17 cellular contexts compared by ENCODE assay signal in the genomic region with DNA sequence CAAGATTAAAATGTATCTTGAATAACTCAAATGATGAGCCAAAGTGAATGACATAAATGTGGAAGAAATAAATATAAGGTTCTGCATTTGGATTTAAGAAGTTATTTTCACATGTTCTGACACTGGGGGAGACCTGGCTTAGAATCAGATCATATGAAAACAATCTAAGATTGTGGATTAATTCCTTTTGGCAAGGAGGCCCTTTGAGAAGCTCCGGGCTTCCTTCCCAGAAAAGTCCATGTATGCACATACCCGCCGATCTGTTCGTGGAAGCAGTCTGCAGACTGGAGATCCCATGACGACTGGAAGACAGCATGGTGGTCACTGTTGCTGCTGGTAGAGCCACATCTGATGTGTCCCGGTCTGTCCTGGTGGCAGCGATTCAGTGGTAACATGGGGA. TPM values are rescaled to one million over a fixed set of nuclear protein-coding genes. Genes with fewer than 3 reads are reported as not detected.
DNase-seq lines count a peak whose midpoint lies in the region; ATAC-seq and TF ChIP-seq lines count a peak whose summit lies in the region.
"Had no signal": no experiment of that assay in that cellular context is flagged by ENCODE, and none has a peak within 500 bp of the region (broad histone marks: within the 10 kb centered on the region; RNA-seq: fewer than 3 reads in every experiment).

No MANE protein-coding gene starts in this region.

- no peak overlapping the region for H3K27ac Mint-ChIP-seq in mesothelial cell of epicardium
- H3K27ac Mint-ChIP-seq: CD8-positive, alpha-beta T cell; H9 had no signal

- H3K27me3 Mint-ChIP-seq in mesothelial cell of epicardium (ENCODE audit: low read depth) = peaks cover 24% of the 10 kb centered on the region

- no peak for TF ChIP-seq CTCF in fibroblast of the aortic adventitia (IDR thresholded peaks at IDR 0.05; ENCODE audit: insufficient read depth, low read length)
- TF ChIP-seq CTCF in mesothelial cell of epicardium (IDR thresholded peaks at IDR 0.05; ENCODE audit: unreplicated experiment) = no peak

- DNase-seq in NCI-H446 treated with DMSO at 0.1 percent for 48 hours (lab: John Stamatoyannopoulos, UW) = peak; percentile 4
- DNase-seq in adipocyte (ENCODE audit: low read depth) = peak; percentile 31
- peak; percentile 59 for DNase-seq in fibroblast of the aortic adventitia (ENCODE audit: low read depth)
- DNase-seq in sciatic nerve (ENCODE audit: low spot score) = peak; percentile 45
- DNase-seq in T-helper 2 cell = no peak
- DNase-seq in effector CD4-positive, alpha-beta T cell = no peak
- DNase-seq in mesothelial cell of epicardium (ENCODE audit: low spot score in 2 of 2, unreplicated experiment in 2 of 2) = no peak
- DNase-seq: CD8-positive, alpha-beta T cell; COR-L47; DMS 273 treated with DMSO at 0.1 percent for 48 hours; DMS53; DND-41; EL; H9 had no signal

- H3K4me1 ChIP-seq in adipocyte (ENCODE audit: control insufficient read depth, insufficient read depth, low read length) = peaks cover 12% of the 10 kb centered on the region

- peaks cover 32% of the 10 kb centered on the region for H3K27me3 ChIP-seq in adipocyte (replicated peaks; ENCODE audit: control insufficient read depth, insufficient read depth, low read length)
- H3K27me3 ChIP-seq: BLaER1 treated with 17β-estradiol and CSF1 and Interleukin-3, amounts not matched to agents 10 nM and 100 nM had no signal

- H3K4me3 ChIP-seq in adipocyte (ENCODE audit: low read length) (no peak overlapping the region), fibroblast of the aortic adventitia (ENCODE audit: low read depth, low read length) (no peak overlapping the region)
- H3K4me3 ChIP-seq: BLaER1 treated with 17β-estradiol and CSF1 and Interleukin-3, amounts not matched to agents 10 nM and 100 nM; GM12878 had no signal

- H3K9me3 Mint-ChIP-seq in mesothelial cell of epicardium = no peaks in the 10 kb centered on the region
- H3K9me3 Mint-ChIP-seq: CD8-positive, alpha-beta T cell; H9 had no signal

- peak; percentile 48 for ATAC-seq in sciatic nerve
- ATAC-seq: CD8-positive, alpha-beta T cell; GM12878 had no signal

- H3K36me3 ChIP-seq in adipocyte (ENCODE audit: control insufficient read depth, insufficient read depth, low read length, severe bottlenecking) = no peaks in the 10 kb centered on the region
- H3K36me3 ChIP-seq: BLaER1 treated with 17β-estradiol and CSF1 and Interleukin-3, amounts not matched to agents 10 nM and 100 nM had no signal

- no peak overlapping the region for H3K9ac ChIP-seq in adipocyte (ENCODE audit: low read length)
- H3K9ac ChIP-seq: BLaER1 treated with 17β-estradiol and CSF1 and Interleukin-3, amounts not matched to agents 10 nM and 100 nM had no signal

- no peaks in the 10 kb centered on the region for H3K36me3 Mint-ChIP-seq in mesothelial cell of epicardium
- H3K36me3 Mint-ChIP-seq: CD8-positive, alpha-beta T cell had no signal

- intact Hi-C loops in sciatic nerve (cut with DNase I) = no loop called here

- H3K4me3 Mint-ChIP-seq in mesothelial cell of epicardium = no peak overlapping the region
- H3K4me3 Mint-ChIP-seq: CD8-positive, alpha-beta T cell; H9 had no signal

- H3K9me3 ChIP-seq in adipocyte (ENCODE audit: control insufficient read depth, low read length) = no peaks in the 10 kb centered on the region
- H3K9me3 ChIP-seq: BLaER1 treated with 17β-estradiol and CSF1 and Interleukin-3, amounts not matched to agents 10 nM and 100 nM had no signal

- H3K4me1 Mint-ChIP-seq in mesothelial cell of epicardium = no peaks in the 10 kb centered on the region

RNA-seq across cellular contexts. Expression of a gene that starts 15.7 kb away (rescaled TPM):
- total RNA-seq in fibroblast of the aortic adventitia (ENCODE audit: low replicate concordance) (not detected in 2 replicates), sciatic nerve (not detected), mesothelial cell of epicardium (0.33 to 0.54 TPM (median 0.38 TPM) in 3 replicates)
- total RNA-seq: CD8-positive, alpha-beta T cell; GM12878 had no signal

RNA-seq across cellular contexts. Expression of a gene that starts 55.8 kb away (rescaled TPM):
- not detected in 2 replicates for total RNA-seq in fibroblast of the aortic adventitia (ENCODE audit: low replicate concordance)
- total RNA-seq in sciatic nerve = 9.0 TPM
- total RNA-seq in mesothelial cell of epicardium = 1.4 to 1.6 TPM (median 1.4 TPM) in 3 replicates
- total RNA-seq: CD8-positive, alpha-beta T cell; G401 had no signal

Comparison
In these comparisons a context has a peak if more than half of its experiments do, and no peak if none do; other contexts are left out.
1. DNase-seq: peak in NCI-H446 treated with DMSO at 0.1 percent for 48 hours (single experiment), adipocyte (single experiment), fibroblast of the aortic adventitia (single experiment) and sciatic nerve (single experiment); none in T-helper 2 cell (0 of 5), effector CD4-positive, alpha-beta T cell (single experiment) and mesothelial cell of epicardium (0 of 2).